Comparison of ENCODE assay signal across 9 cellular contexts in the genomic region with DNA sequence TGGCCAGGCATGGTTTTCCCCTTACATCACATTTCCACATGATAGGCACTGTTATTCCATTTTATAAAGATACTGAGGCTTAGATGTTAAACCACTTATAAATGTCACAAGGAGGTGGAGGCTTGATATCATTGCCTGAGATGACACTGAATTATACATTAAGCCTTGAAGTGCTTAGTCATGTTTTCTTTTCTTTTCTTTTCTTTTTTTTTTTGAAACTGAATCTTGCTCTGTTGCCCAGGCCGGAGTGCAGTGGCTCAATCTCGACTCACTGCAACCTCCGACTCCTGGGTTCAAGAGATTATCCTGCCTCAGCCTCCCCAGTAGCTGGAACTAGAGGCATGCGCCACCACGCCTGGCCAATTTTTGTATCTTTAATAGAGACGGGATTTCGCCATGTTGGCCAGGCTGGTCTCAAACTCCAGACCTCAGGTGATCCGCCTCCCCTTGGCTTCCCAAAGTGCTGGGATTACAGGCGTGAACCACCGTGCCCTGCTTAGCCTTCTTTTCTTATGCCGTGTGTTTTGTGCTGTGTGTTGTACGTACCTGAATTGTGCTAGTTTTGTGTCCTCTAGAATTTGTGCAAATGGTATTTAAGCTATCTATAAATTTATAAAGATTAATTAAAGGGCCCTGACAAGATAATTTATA. TPM values are rescaled to one million over a fixed set of nuclear protein-coding genes. Genes with fewer than 3 reads are reported as not detected.
A peak's percentile ranks its signal among the peaks of the same experiment; 100 is the strongest.
DNase-seq lines count a peak whose midpoint lies in the region; ATAC-seq and TF ChIP-seq lines count a peak whose summit lies in the region.
"Had no signal": no experiment of that assay in that cellular context is flagged by ENCODE, and none has a peak within 500 bp of the region (broad histone marks: within the 10 kb centered on the region; RNA-seq: fewer than 3 reads in every experiment).

No MANE protein-coding gene starts in this region.

- H3K9me3 Mint-ChIP-seq in CD8-positive, alpha-beta T cell, result no peaks in the 10 kb centered on the region

- no CpG with 5 or more reads among the region's 12 CpGs for WGBS in neuronal stem cell (ENCODE audit: extremely low coverage in 2 of 2, insufficient read length in 2 of 2, insufficient replicate concordance in 1 of 2), 2 donors

- TF ChIP-seq CTCF in CD8-positive, alpha-beta T cell (IDR thresholded peaks at IDR 0.05), result no peak
- no peak for TF ChIP-seq CTCF in OCI-LY1 (IDR thresholded peaks at IDR 0.05; ENCODE audit: low read length)

- no peak overlapping the region for H4K8ac ChIP-seq in neuronal stem cell (ENCODE audit: low read depth, low read length)

- H3K18ac ChIP-seq in neuronal stem cell (ENCODE audit: low read length), result no peak overlapping the region

- peaks cover 28% of the 10 kb centered on the region for H3K79me2 ChIP-seq in OCI-LY1 (ENCODE audit: insufficient read depth, low read length)

- intact Hi-C loops in CD8-positive, alpha-beta T cell (cut with DNase I, micrococcal nuclease), result loop anchor here (2.0 to 5.0 kb wide), 3 partner anchors 50 to 340 kb away; a partner anchor contains a TSS

- H2BK120ac ChIP-seq in neuronal stem cell (ENCODE audit: low read depth, low read length), result no peak overlapping the region

- H2BK12ac ChIP-seq in neuronal stem cell (ENCODE audit: low read length), result no peak overlapping the region

- CTCF ChIA-PET in CD8-positive, alpha-beta T cell (lab: Charles Lee), result interaction anchor here (1.1 kb wide), 1 partner anchor 78 kb away, joined by 3 read pairs; no protein-coding TSS in a partner anchor

- no peak overlapping the region for H4K91ac ChIP-seq in neuronal stem cell (ENCODE audit: low read depth, low read length, poor library complexity)

- DNase-seq in CD8-positive, alpha-beta T cell, result no peak
- DNase-seq in neuronal stem cell (ENCODE audit: low spot score), result no peak
- no peak for DNase-seq in stimulated activated CD4-positive, alpha-beta T cell treated with anti-CD3 and anti-CD28 coated beads, Interleukin-15, amount 100 ng/mL, for 24 hours
- DNase-seq in islet precursor cell, result no peak
- no peak for DNase-seq in stimulated activated naive CD4-positive, alpha-beta T cell (lab: John Stamatoyannopoulos, UW)
- DNase-seq: NCI-H2107 had no signal

- H3K14ac ChIP-seq in neuronal stem cell (ENCODE audit: low read length), result no peak overlapping the region

- no peak overlapping the region for H2BK5ac ChIP-seq in neuronal stem cell (ENCODE audit: low read length)

- no peak overlapping the region for H2BK15ac ChIP-seq in neuronal stem cell (ENCODE audit: low read length)

- peaks cover 11% of the 10 kb centered on the region for H3K79me1 ChIP-seq in neuronal stem cell (ENCODE audit: low read depth, low read length)

- peaks cover 35% of the 10 kb centered on the region for H3K4me1 Mint-ChIP-seq in CD8-positive, alpha-beta T cell (ENCODE audit: low read depth)

- H3K27me3 ChIP-seq in CD8-positive, alpha-beta T cell (ENCODE audit: insufficient read depth, low read length), result no peaks in the 10 kb centered on the region
- H3K27me3 ChIP-seq in OCI-LY1 (ENCODE audit: insufficient read depth, low read length), result no peaks in the 10 kb centered on the region
- no peaks in the 10 kb centered on the region for H3K27me3 ChIP-seq in endocrine pancreas (ENCODE audit: control insufficient read depth, insufficient read depth, low read length)
- no peaks in the 10 kb centered on the region for H3K27me3 ChIP-seq in neuronal stem cell (ENCODE audit: control insufficient read depth in 3 of 3, insufficient read depth in 3 of 3, low read depth in 1 of 3, low read length in 3 of 3)

- no peaks in the 10 kb centered on the region for H3F3A ChIP-seq in OCI-LY1 (ENCODE audit: insufficient read depth, low read length)

- peak overlapping the region; percentile 90 for H3K4me2 ChIP-seq in OCI-LY1 (ENCODE audit: low read length)
- H3K4me2 ChIP-seq in neuronal stem cell (ENCODE audit: insufficient read depth, low read length, poor library complexity, severe bottlenecking), result peak overlapping the region; percentile 97

- no peak overlapping the region for H2AK5ac ChIP-seq in neuronal stem cell (ENCODE audit: low read depth, low read length)

- H3K4me1 ChIP-seq in CD8-positive, alpha-beta T cell (ENCODE audit: insufficient read depth, low read length), result peaks cover 23% of the 10 kb centered on the region
- H3K4me1 ChIP-seq in OCI-LY1 (ENCODE audit: insufficient read depth, low read length, severe bottlenecking) (peaks cover 19% of the 10 kb centered on the region), endocrine pancreas (ENCODE audit: control insufficient read depth, insufficient read depth, low read length) (no peaks in the 10 kb centered on the region), neuronal stem cell (ENCODE audit: control insufficient read depth in 2 of 2, insufficient read depth in 1 of 2, low read depth in 1 of 2, low read length in 2 of 2) (peaks cover 5 to 9% of the 10 kb centered on the region in 2 donors)

- no peak overlapping the region for H3K4ac ChIP-seq in neuronal stem cell (ENCODE audit: low read length)

- POLR2A ChIA-PET in CD8-positive, alpha-beta T cell (lab: Charles Lee), result interaction anchor here (1.7 kb wide), 1 partner anchor 12 kb away, joined by 5 read pairs; no protein-coding TSS in a partner anchor

- no peak overlapping the region for H2AFZ ChIP-seq in OCI-LY1 (ENCODE audit: low read length)
- no peak overlapping the region for H2AFZ ChIP-seq in neuronal stem cell (ENCODE audit: low read length)

- ATAC-seq in CD8-positive, alpha-beta T cell, result no peak
- ATAC-seq in HG03025 (IDR thresholded peaks at IDR 0.05; ENCODE audit: low FRiP score, unreplicated experiment), result no peak

- H3K27me3 Mint-ChIP-seq in CD8-positive, alpha-beta T cell (ENCODE audit: low read depth), result no peaks in the 10 kb centered on the region

- H3K9ac ChIP-seq in OCI-LY1 (ENCODE audit: low read length) (peak overlapping the region; percentile 80), endocrine pancreas (ENCODE audit: control insufficient read depth, insufficient read depth, low read length) (no peak overlapping the region), neuronal stem cell (ENCODE audit: low read depth, low read length, poor library complexity) (no peak overlapping the region)

- H3K23ac ChIP-seq in neuronal stem cell (ENCODE audit: low read depth, low read length, poor library complexity), result no peak overlapping the region

- no peaks in the 10 kb centered on the region for H4K20me1 ChIP-seq in OCI-LY1 (ENCODE audit: insufficient read depth, low read length)

- peaks cover 5% of the 10 kb centered on the region for H3K36me3 ChIP-seq in CD8-positive, alpha-beta T cell (ENCODE audit: insufficient read depth, low read length)
- H3K36me3 ChIP-seq in OCI-LY1 (ENCODE audit: insufficient read depth, low read length) (peaks cover 32% of the 10 kb centered on the region), endocrine pancreas (ENCODE audit: control insufficient read depth, insufficient read depth, low read length) (no peaks in the 10 kb centered on the region), neuronal stem cell (replicated peaks in 1 of 2; ENCODE audit: control insufficient read depth in 2 of 2, insufficient read depth in 2 of 2, low read length in 2 of 2) (peaks cover 5 to 31% of the 10 kb centered on the region in 2 donors)

- no peaks in the 10 kb centered on the region for H3K9me2 ChIP-seq in OCI-LY1 (ENCODE audit: low read depth, low read length)

- H3K27ac Mint-ChIP-seq in CD8-positive, alpha-beta T cell, result peak overlapping the region; percentile 99

- peak overlapping the region; percentile 100 for H3K4me3 ChIP-seq in CD8-positive, alpha-beta T cell (ENCODE audit: low read depth, low read length)
- H3K4me3 ChIP-seq in OCI-LY1 (ENCODE audit: low read depth, low read length, poor library complexity, severe bottlenecking), result peak overlapping the region; percentile 82
- H3K4me3 ChIP-seq in endocrine pancreas (ENCODE audit: control insufficient read depth, insufficient read depth, low read length), result peak overlapping the region; percentile 84
- H3K4me3 ChIP-seq in neuronal stem cell (ENCODE audit: low read length in 2 of 2), result peak overlapping the region in 1 of 2 donors; percentile 57

- H3K27ac ChIP-seq in CD8-positive, alpha-beta T cell (ENCODE audit: low read depth, low read length), result peak overlapping the region; percentile 100
- peak overlapping the region; percentile 91 for H3K27ac ChIP-seq in OCI-LY1 (ENCODE audit: low read depth, low read length, poor library complexity, severe bottlenecking)
- H3K27ac ChIP-seq in neuronal stem cell (replicated peaks; ENCODE audit: low read length), result no peak overlapping the region

- peak overlapping the region; percentile 96 for H3K4me3 Mint-ChIP-seq in CD8-positive, alpha-beta T cell

- H3K9me3 ChIP-seq in CD8-positive, alpha-beta T cell (ENCODE audit: low read length), result no peaks in the 10 kb centered on the region
- H3K9me3 ChIP-seq in OCI-LY1 (ENCODE audit: low read length) (no peaks in the 10 kb centered on the region), endocrine pancreas (ENCODE audit: control insufficient read depth, low read length) (no peaks in the 10 kb centered on the region), neuronal stem cell (replicated peaks in 1 of 2; ENCODE audit: control insufficient read depth in 2 of 2, insufficient read depth in 1 of 2, low read depth in 1 of 2, low read length in 2 of 2) (no peaks in the 10 kb centered on the region)

- H3K36me3 Mint-ChIP-seq in CD8-positive, alpha-beta T cell, result peaks cover 30% of the 10 kb centered on the region

RNA-seq across cellular contexts. Expression of a gene that starts 1.2 kb away (rescaled TPM):
- 10 to 100 TPM; 13.8 to 17.4 TPM for total RNA-seq in CD8-positive, alpha-beta T cell
- polyA plus RNA-seq in neuronal stem cell (2013, experiment 1 of 2), result 34.6 TPM
- polyA plus RNA-seq in neuronal stem cell (2013, experiment 2 of 2), result 34.4 TPM

RNA-seq across cellular contexts. Expression of a gene that starts 10.5 kb away (rescaled TPM):
- 100 to 1,000 TPM; 950 to 991 TPM for total RNA-seq in CD8-positive, alpha-beta T cell
- 8.9 TPM for polyA plus RNA-seq in neuronal stem cell (2013, experiment 1 of 2)
- polyA plus RNA-seq in neuronal stem cell (2013, experiment 2 of 2), result 10.3 TPM

RNA-seq across cellular contexts. Expression of a gene that starts 47.6 kb away (rescaled TPM):
- 10 to 100 TPM; 30.5 to 31.8 TPM for total RNA-seq in CD8-positive, alpha-beta T cell
- 37.3 TPM for polyA plus RNA-seq in neuronal stem cell (2013, experiment 1 of 2)
- 36.3 TPM for polyA plus RNA-seq in neuronal stem cell (2013, experiment 2 of 2)

RNA-seq across cellular contexts. Expression of a gene that starts 49.4 kb away (rescaled TPM):
- total RNA-seq in CD8-positive, alpha-beta T cell, result 10 to 100 TPM; 31.7 to 36.4 TPM
- 9.8 TPM for polyA plus RNA-seq in neuronal stem cell (2013, experiment 1 of 2)
- 10.1 TPM for polyA plus RNA-seq in neuronal stem cell (2013, experiment 2 of 2)

RNA-seq across cellular contexts. Expression of a gene that starts 55.2 kb away (rescaled TPM):
- total RNA-seq in CD8-positive, alpha-beta T cell, result under 1 TPM; 0.57 to 0.83 TPM
- 7.8 TPM for polyA plus RNA-seq in neuronal stem cell (2013, experiment 1 of 2)
- 7.6 TPM for polyA plus RNA-seq in neuronal stem cell (2013, experiment 2 of 2)
